ENCODE assay signal across 8 cellular contexts in the genomic region with DNA sequence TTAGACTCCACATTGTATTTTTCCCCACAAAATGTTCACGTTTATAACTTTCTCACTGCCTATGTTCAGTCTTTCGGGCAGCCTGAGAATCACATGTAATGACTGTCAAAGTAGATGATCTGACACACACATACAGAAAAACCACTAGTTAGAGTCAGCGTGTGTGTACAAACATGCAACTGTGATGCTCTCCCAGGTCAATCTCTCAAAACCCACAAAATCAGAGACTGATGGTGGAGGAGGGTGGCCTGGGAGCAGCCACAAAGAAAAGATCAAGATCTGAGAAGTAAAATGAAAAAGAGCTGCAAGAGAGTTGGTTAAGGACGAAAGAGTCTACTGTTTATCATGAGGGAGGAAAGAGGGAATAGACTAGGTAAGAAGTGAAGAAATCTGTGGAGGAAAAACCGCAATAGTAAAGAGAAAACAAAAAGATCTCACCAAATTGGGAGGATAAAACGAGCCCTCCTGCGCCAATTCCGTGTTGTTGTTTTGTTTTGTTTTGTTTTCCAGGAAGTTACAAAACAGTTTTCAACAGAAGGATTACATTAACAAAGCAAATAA. TPM values are rescaled to one million over a fixed set of nuclear protein-coding genes. Genes with fewer than 3 reads are reported as not detected.
DNase-seq lines count a peak whose midpoint lies in the region; ATAC-seq and TF ChIP-seq lines count a peak whose summit lies in the region.

No MANE protein-coding gene starts in this region.

- H3K9me3 ChIP-seq in left ventricle myocardium inferior (replicated peaks) (no peaks in the 10 kb centered on the region), mesenchymal stem cell (ENCODE audit: control insufficient read depth, low read length) (no peaks in the 10 kb centered on the region), aorta (ENCODE audit: control insufficient read depth, low read length) (no peaks in the 10 kb centered on the region)

- DNase-seq in left ventricle myocardium inferior, result no peak
- no peak for DNase-seq in left ventricle myocardium superior
- DNase-seq in astrocyte of the cerebellum (ENCODE audit: low read depth), result no peak
- DNase-seq in mesenchymal stem cell, result peak; percentile 36
- DNase-seq in aorta, result no peak
- no peak for DNase-seq in NCI-H446 treated with DMSO at 0.1 percent for 48 hours (lab: John Stamatoyannopoulos, UW)
- DNase-seq in hepatic stellate cell (ENCODE audit: low spot score), result no peak
- no peak for DNase-seq in NK-92 treated with Interleukin-12 subunit alpha and Interleukin-12 subunit beta, amount 100 ng/mL, for 24 hours (lab: John Stamatoyannopoulos, UW)

- no peak overlapping the region for H3K14ac ChIP-seq in mesenchymal stem cell (ENCODE audit: low read length in 2 of 2)

- peaks cover 91% of the 10 kb centered on the region for H3K4me1 ChIP-seq in left ventricle myocardium inferior
- H3K4me1 ChIP-seq in mesenchymal stem cell (ENCODE audit: control insufficient read depth, insufficient read depth, low read depth, low read length), result peaks cover 3% of the 10 kb centered on the region
- H3K4me1 ChIP-seq in aorta (ENCODE audit: control insufficient read depth in 1 of 2, insufficient read depth in 2 of 2, low read length in 2 of 2), result no peaks in the 10 kb centered on the region

- intact Hi-C loops in left ventricle myocardium inferior (cut with micrococcal nuclease), result loop anchor here (10.0 kb wide), 2 partner anchors 55 to 115 kb away; no protein-coding TSS in a partner anchor
- intact Hi-C loops in left ventricle myocardium superior (cut with micrococcal nuclease), result loop anchor here (5.0 to 10.0 kb wide), 3 partner anchors 43 to 122 kb away; partner anchors contain the start of gene TSNAX
- intact Hi-C loops in aorta (cut with DNase I), result loop anchor here (2.0 to 5.0 kb wide), 4 partner anchors 13 to 109 kb away; partner anchors contain the start of genes EXOC8 (in 1 of the 2), SPRTN (in 1 of the 2) and TSNAX (in 1 of the 2)

- H3K4me3 ChIP-seq in left ventricle myocardium inferior (peak overlapping the region; percentile 85), astrocyte of the cerebellum (ENCODE audit: low read depth, low read length) (peak overlapping the region; percentile 81), mesenchymal stem cell (ENCODE audit: insufficient read depth in 1 of 2, low read depth in 1 of 2, low read length in 2 of 2) (peak overlapping the region in 1 of 2 experiments; percentile 96), aorta (ENCODE audit: low read length in 2 of 2) (peak overlapping the region; percentile 61 to 97)

- no peak overlapping the region for H2BK5ac ChIP-seq in mesenchymal stem cell (ENCODE audit: low read depth, low read length, poor library complexity, severe bottlenecking)

- H2BK120ac ChIP-seq in mesenchymal stem cell (ENCODE audit: low read depth, low read length), result no peak overlapping the region

- no peak overlapping the region for H3K23ac ChIP-seq in mesenchymal stem cell (ENCODE audit: low read length in 2 of 2)

- H2AK5ac ChIP-seq in mesenchymal stem cell (ENCODE audit: low read length, severe bottlenecking), result no peak overlapping the region

- H3K4me2 ChIP-seq in mesenchymal stem cell (ENCODE audit: low read length, poor library complexity, severe bottlenecking), result peak overlapping the region; percentile 66

- no peak overlapping the region for H4K91ac ChIP-seq in mesenchymal stem cell (ENCODE audit: low read length)

- peak overlapping the region; percentile 96 for H3K9ac ChIP-seq in mesenchymal stem cell (ENCODE audit: low read length)

- TF ChIP-seq CTCF in left ventricle myocardium inferior (IDR thresholded peaks at IDR 0.05; ENCODE audit: borderline replicate concordance), result no peak
- no peak for TF ChIP-seq CTCF in astrocyte of the cerebellum (IDR thresholded peaks at IDR 0.05; ENCODE audit: low read depth, low read length, missing control alignments)

- H3K79me1 ChIP-seq in mesenchymal stem cell (replicated peaks; ENCODE audit: low read length, poor library complexity, severe bottlenecking), result peaks cover 2% of the 10 kb centered on the region

- no peak for ATAC-seq in left ventricle myocardium superior
- ATAC-seq in aorta (ENCODE audit: low FRiP score), result no peak

- no peaks in the 10 kb centered on the region for H3K36me3 ChIP-seq in left ventricle myocardium inferior
- H3K36me3 ChIP-seq in mesenchymal stem cell (ENCODE audit: control insufficient read depth in 1 of 2, insufficient read depth in 2 of 2, low read depth in 1 of 2, low read length in 2 of 2), result no peaks in the 10 kb centered on the region
- H3K36me3 ChIP-seq in aorta (ENCODE audit: control insufficient read depth in 1 of 2, insufficient read depth in 2 of 2, low read length in 1 of 2), result no peaks in the 10 kb centered on the region

- H3K27me3 ChIP-seq in left ventricle myocardium inferior (ENCODE audit: low read depth) (no peaks in the 10 kb centered on the region), mesenchymal stem cell (ENCODE audit: control insufficient read depth in 1 of 2, insufficient read depth in 1 of 2, low read length in 2 of 2) (no peaks in the 10 kb centered on the region), aorta (ENCODE audit: control insufficient read depth in 1 of 2, insufficient read depth in 2 of 2, low read length in 1 of 2) (no peaks in the 10 kb centered on the region)

- 55% methylated on average over 4 of the region's 8 CpGs for WGBS in mesenchymal stem cell
- WGBS in aorta, 2 donors, result 3 to 5% methylated on average over 8 of the region's 8 CpGs

- in situ Hi-C loops in astrocyte of the cerebellum (cut with HindIII; ENCODE audit: low sequenced_read_pairs), result no loop called here

- H3K4ac ChIP-seq in mesenchymal stem cell (ENCODE audit: low read depth in 1 of 2, low read length in 2 of 2), result no peak overlapping the region

- no peak overlapping the region for H4K8ac ChIP-seq in mesenchymal stem cell (ENCODE audit: low read length)

- H2BK15ac ChIP-seq in mesenchymal stem cell (ENCODE audit: low read depth, poor library complexity, severe bottlenecking), result no peak overlapping the region

- H3K18ac ChIP-seq in mesenchymal stem cell (ENCODE audit: low read depth in 1 of 2, low read length in 2 of 2), result no peak overlapping the region

- H2BK12ac ChIP-seq in mesenchymal stem cell (ENCODE audit: low read length in 2 of 2), result no peak overlapping the region

- no peak overlapping the region for H2AFZ ChIP-seq in mesenchymal stem cell (ENCODE audit: low read depth, low read length)

- H3K27ac ChIP-seq in left ventricle myocardium inferior (replicated peaks) (peak overlapping the region; percentile 100), mesenchymal stem cell (ENCODE audit: low read length, poor library complexity, severe bottlenecking) (no peak overlapping the region), aorta (ENCODE audit: low read depth in 1 of 2, low read length in 2 of 2) (peak overlapping the region in 1 of 2 donors; percentile 6)

RNA-seq across cellular contexts. Expression of gene EGLN1, which starts 2.3 kb away (rescaled TPM):
- 83.2 TPM for total RNA-seq in left ventricle myocardium inferior
- 79.8 TPM for total RNA-seq in left ventricle myocardium superior
- 15.8 TPM for polyA plus RNA-seq in mesenchymal stem cell (2013, experiment 1 of 2)
- polyA plus RNA-seq in mesenchymal stem cell (2013, experiment 2 of 2), result 16.5 TPM
- total RNA-seq in aorta, result 10 to 100 TPM; 35.1 to 50.4 TPM
- polyA plus RNA-seq in aorta, result 10 to 100 TPM; 11.7 to 21.2 TPM
